ENCODE assay signal across 11 cellular contexts in the genomic region with DNA sequence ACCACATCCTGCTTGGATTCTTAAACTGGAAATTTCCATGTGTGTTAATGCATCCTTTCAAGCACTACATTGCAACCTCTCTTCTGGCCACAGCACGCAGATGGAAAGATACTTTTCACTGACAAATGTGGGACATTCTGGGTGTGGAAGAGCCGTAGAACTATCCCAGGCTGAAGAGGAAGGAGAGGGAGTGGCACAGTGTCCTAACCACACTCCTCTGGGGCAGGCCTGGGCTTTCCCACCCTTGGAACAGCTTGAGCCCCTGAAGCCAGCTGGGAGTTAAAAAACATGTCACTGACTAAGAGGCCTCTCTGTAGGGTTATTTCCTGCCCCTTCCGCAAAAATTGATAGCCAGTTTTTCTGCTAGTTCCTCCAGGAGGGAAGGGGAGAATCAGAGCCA. TPM values are rescaled to one million over a fixed set of nuclear protein-coding genes. Genes with fewer than 3 reads are reported as not detected.
DNase-seq lines count a peak whose midpoint lies in the region; ATAC-seq, FAIRE-seq and TF ChIP-seq lines count a peak whose summit lies in the region.
"Had no signal": no experiment of that assay in that cellular context is flagged by ENCODE, and none has a peak within 500 bp of the region (broad histone marks: within the 10 kb centered on the region; RNA-seq: fewer than 3 reads in every experiment).

No MANE protein-coding gene starts in this region.

- WGBS in mesendoderm (ENCODE audit: extremely low coverage, insufficient coverage, low lambda C conversion rate) = no CpG with 5 or more reads among the region's 3 CpGs
- 28% methylated on average over 3 of the region's 3 CpGs for WGBS in urinary bladder

- H3K9ac ChIP-seq in endothelial cell of umbilical vein (replicated peaks; ENCODE audit: extremely low read depth, insufficient read depth, low read length) (no peak overlapping the region), mesendoderm (ENCODE audit: low read length) (no peak overlapping the region)

- peak overlapping the region; percentile 10 for H2BK15ac ChIP-seq in mesendoderm (replicated peaks; ENCODE audit: low read depth)

- H3K9me1 ChIP-seq in endothelial cell of umbilical vein (replicated peaks; ENCODE audit: control insufficient read depth, extremely low read depth, insufficient read depth, low read length) = no peaks in the 10 kb centered on the region

- H3K27me3 ChIP-seq in endothelial cell of umbilical vein (ENCODE audit: control insufficient read depth in 2 of 2, insufficient read depth in 2 of 2, low read length in 2 of 2) = no peaks in the 10 kb centered on the region
- H3K27me3 ChIP-seq in mesendoderm (ENCODE audit: insufficient read depth, low read length, poor library complexity) = no peaks in the 10 kb centered on the region

- peak overlapping the region; percentile 62 for H3K56ac ChIP-seq in mesendoderm (ENCODE audit: low read length)

- no peak overlapping the region for H3K4me3 ChIP-seq in endothelial cell of umbilical vein (replicated peaks in 1 of 3; ENCODE audit: insufficient read depth in 1 of 3, low read depth in 1 of 3, low read length in 3 of 3)
- no peak overlapping the region for H3K4me3 ChIP-seq in mesendoderm (ENCODE audit: low read length)
- no peak overlapping the region for H3K4me3 ChIP-seq in urinary bladder (ENCODE audit: low read depth, low read length)

- FAIRE-seq in endothelial cell of umbilical vein (lab: Jason Lieb, UNC) = peak; percentile 85

- H3K4ac ChIP-seq in mesendoderm (ENCODE audit: low read depth, low read length) = no peak overlapping the region

- H3K4me1 ChIP-seq in endothelial cell of umbilical vein (ENCODE audit: control insufficient read depth, extremely low read depth, insufficient read depth, low read length) (peaks cover 19% of the 10 kb centered on the region), mesendoderm (ENCODE audit: control insufficient read depth, low read depth, low read length) (peaks cover 2% of the 10 kb centered on the region), urinary bladder (ENCODE audit: insufficient read depth) (peaks cover 2% of the 10 kb centered on the region)

- H4K20me1 ChIP-seq in endothelial cell of umbilical vein (replicated peaks; ENCODE audit: control insufficient read depth, extremely low read depth, insufficient read depth, low read length) = no peaks in the 10 kb centered on the region

- TF ChIP-seq CTCF in endothelial cell of umbilical vein (IDR thresholded peaks at IDR 0.05; ENCODE audit: extremely low read depth in 1 of 2, insufficient read depth in 1 of 2, low read depth in 1 of 2, low read length in 2 of 2) = no peak

- ATAC-seq in GM18873 (IDR thresholded peaks at IDR 0.05; ENCODE audit: low FRiP score, unreplicated experiment) = no peak
- ATAC-seq in GM19328 (IDR thresholded peaks at IDR 0.05; ENCODE audit: unreplicated experiment) = no peak
- ATAC-seq: naive thymus-derived CD8-positive, alpha-beta T cell had no signal

- H2BK120ac ChIP-seq in mesendoderm (ENCODE audit: low read depth, low read length) = no peak overlapping the region

- no peaks in the 10 kb centered on the region for H3K36me3 ChIP-seq in endothelial cell of umbilical vein (ENCODE audit: control insufficient read depth in 2 of 2, extremely low read depth in 1 of 2, insufficient read depth in 2 of 2, low read length in 2 of 2)
- no peaks in the 10 kb centered on the region for H3K36me3 ChIP-seq in mesendoderm (ENCODE audit: control insufficient read depth, insufficient read depth, low read length)
- H3K36me3 ChIP-seq in urinary bladder (ENCODE audit: insufficient read depth) = no peaks in the 10 kb centered on the region

- H3K79me1 ChIP-seq in mesendoderm (ENCODE audit: low read length) = no peaks in the 10 kb centered on the region

- H2AK5ac ChIP-seq in mesendoderm (ENCODE audit: low read length) = no peak overlapping the region

- CTCF ChIA-PET in endothelial cell of umbilical vein (lab: Charles Lee) = interaction anchor here (0.7 to 6.2 kb wide), 9 partner anchors 35 to 198 kb away, joined by 3 to 174 read pairs (median 24); partner anchors contain the start of gene DNMBP

- H3K4me2 ChIP-seq in endothelial cell of umbilical vein (ENCODE audit: insufficient read depth, low read length) (peak overlapping the region; percentile 24), mesendoderm (ENCODE audit: low read length) (no peak overlapping the region)

- POLR2A ChIA-PET in endothelial cell of umbilical vein (lab: Charles Lee) = interaction anchor here (0.6 kb wide), 1 partner anchor 200 kb away, joined by 7 read pairs; no protein-coding TSS in a partner anchor

- no peaks in the 10 kb centered on the region for H3K79me2 ChIP-seq in endothelial cell of umbilical vein (ENCODE audit: control insufficient read depth, insufficient read depth, low read length)
- no peaks in the 10 kb centered on the region for H3K79me2 ChIP-seq in mesendoderm (ENCODE audit: control insufficient read depth, insufficient read depth, low read length)

- peak overlapping the region; percentile 62 for H2BK5ac ChIP-seq in mesendoderm (ENCODE audit: low read length)

- H3K27ac ChIP-seq in endothelial cell of umbilical vein (ENCODE audit: insufficient read depth, low read depth, low read length) = peak overlapping the region; percentile 61
- H3K27ac ChIP-seq in mesendoderm (ENCODE audit: low read depth, low read length) = peak overlapping the region; percentile 60
- H3K27ac ChIP-seq in urinary bladder (ENCODE audit: low read depth) = peak overlapping the region; percentile 80

- intact Hi-C loops in endothelial cell of umbilical vein (cut with micrococcal nuclease) = loop anchor here (1.0 to 2.0 kb wide), 3 partner anchors 37 to 141 kb away; no protein-coding TSS in a partner anchor

- no peaks in the 10 kb centered on the region for H3K9me3 ChIP-seq in endothelial cell of umbilical vein (replicated peaks; ENCODE audit: control insufficient read depth, insufficient read depth, low read length)

- H4K8ac ChIP-seq in mesendoderm (ENCODE audit: low read depth, low read length) = peak overlapping the region; percentile 1

- peak overlapping the region; percentile 76 for H2AFZ ChIP-seq in endothelial cell of umbilical vein (ENCODE audit: low read depth, low read length)

- peak; percentile 18 for DNase-seq in NCI-H2171 treated with DMSO at 0.1 percent for 48 hours (lab: John Stamatoyannopoulos, UW)
- no peak for DNase-seq in NCI-H2171 (lab: John Stamatoyannopoulos, UW)
- peak; percentile 75 for DNase-seq in endothelial cell of umbilical vein (ENCODE audit: low read depth, low spot score)
- peak; percentile 31 for DNase-seq in mesendoderm
- no peak for DNase-seq in SIG-M5 treated with dmso at 0.1 percent for 504 hours (lab: John Stamatoyannopoulos, UW; ENCODE audit: unreplicated experiment)
- DNase-seq: 8988T; naive thymus-derived CD8-positive, alpha-beta T cell; NCI-H774 had no signal

- no TSS peak for BruUV-seq in endothelial cell of umbilical vein (replicated peaks; lab: Mats Ljungman, UMichigan)

- H3K23ac ChIP-seq in mesendoderm (ENCODE audit: low read length) = no peak overlapping the region

- H3K18ac ChIP-seq in mesendoderm (ENCODE audit: low read length) = peak overlapping the region; percentile 55

- no peak for TF ChIP-seq POLR2A in endothelial cell of umbilical vein (IDR thresholded peaks at IDR 0.05; ENCODE audit: low read depth, low read length)

- no peak overlapping the region for H4K5ac ChIP-seq in mesendoderm (ENCODE audit: low read length)

- dilution Hi-C loops in endothelial cell of umbilical vein (cut with MboI; ENCODE audit: extremely low pct_ligation_motif_present, low sequenced_read_pairs) = no loop called here

TF ChIP-seq in endothelial cell of umbilical vein, 7 proteins besides CTCF, POLR2A, EP300 and RAD21:
- TF ChIP-seq EZH2 (IDR thresholded peaks at IDR 0.05; ENCODE audit: borderline replicate concordance, low read depth, low read length, severe bottlenecking) = no peak
- TF ChIP-seq MYC (IDR thresholded peaks at IDR 0.05; ENCODE audit: low read depth, low read length) = no peak
- TF ChIP-seq MAX (IDR thresholded peaks at IDR 0.05; ENCODE audit: insufficient read depth, insufficient read length) = no peak
- TF ChIP-seq GATA2 (IDR thresholded peaks at IDR 0.05; ENCODE audit: insufficient read depth, insufficient read length, low read depth, low read length) = peak; percentile 7
- TF ChIP-seq POLR2AphosphoS5 (IDR thresholded peaks at IDR 0.05; ENCODE audit: insufficient read depth, low read depth, low read length) = no peak
- TF ChIP-seq JUN (IDR thresholded peaks at IDR 0.05; ENCODE audit: borderline replicate concordance, insufficient read depth, insufficient read length, low read depth) = no peak
- TF ChIP-seq FOS (IDR thresholded peaks at IDR 0.05; ENCODE audit: borderline replicate concordance, insufficient read depth, low read length) = peak; percentile 4

RNA-seq across cellular contexts. Expression of gene DNMBP, which starts 34.0 kb away (rescaled TPM):
- total RNA-seq in endothelial cell of umbilical vein (53.4 and 56.1 TPM in 2 replicates), urinary bladder (31.8 TPM)
- polyA plus RNA-seq in endothelial cell of umbilical vein (28.0 and 32.0 TPM in 2 replicates), urinary bladder (26.2 TPM)
- polyA plus RNA-seq in endothelial cell of umbilical vein (2011; cell fraction: cytosol; rRNA removed) = 38.1 and 46.2 TPM in 2 replicates
- 99.9 and 110 TPM in 2 replicates for polyA plus RNA-seq in endothelial cell of umbilical vein (2011; cell fraction: nucleus; rRNA removed)
- 32.2 and 38.9 TPM in 2 replicates for polyA plus RNA-seq in endothelial cell of umbilical vein (2012)
- 45.9 and 49.5 TPM in 2 replicates for polyA minus RNA-seq in endothelial cell of umbilical vein
- 5.4 TPM for polyA minus RNA-seq in endothelial cell of umbilical vein (2011; cell fraction: cytosol; rRNA and poly(A)+ RNA removed)
- polyA minus RNA-seq in endothelial cell of umbilical vein (2011; cell fraction: nucleus; rRNA and poly(A)+ RNA removed) = 72.5 and 97.0 TPM in 2 replicates
- polyA plus RNA-seq in mesendoderm (2013, experiment 1 of 2) = 9.3 TPM
- polyA plus RNA-seq in mesendoderm (2013, experiment 2 of 2) = 9.5 TPM

RNA-seq across cellular contexts. Expression of gene CPN1, which starts 37.9 kb away (rescaled TPM):
- total RNA-seq in endothelial cell of umbilical vein (not detected in 2 replicates), urinary bladder (0.16 TPM)
- polyA plus RNA-seq in endothelial cell of umbilical vein (not detected in 2 replicates), urinary bladder (0.05 TPM)
- polyA plus RNA-seq in endothelial cell of umbilical vein (2011; cell fraction: cytosol; rRNA removed) = not detected in 2 replicates
- polyA plus RNA-seq in endothelial cell of umbilical vein (2011; cell fraction: nucleus; rRNA removed) = not detected in 2 replicates
- polyA plus RNA-seq in endothelial cell of umbilical vein (2012) = not detected in 2 replicates
- polyA minus RNA-seq in endothelial cell of umbilical vein = 0.15 TPM in 1 of 2 replicates, not detected in the other
- polyA minus RNA-seq in endothelial cell of umbilical vein (2011; cell fraction: cytosol; rRNA and poly(A)+ RNA removed) = not detected
- not detected in 2 replicates for polyA minus RNA-seq in endothelial cell of umbilical vein (2011; cell fraction: nucleus; rRNA and poly(A)+ RNA removed)
- polyA plus RNA-seq in mesendoderm (2013, experiment 1 of 2) = 0.24 TPM
- 0.21 TPM for polyA plus RNA-seq in mesendoderm (2013, experiment 2 of 2)
- total RNA-seq: naive thymus-derived CD8-positive, alpha-beta T cell had no signal
- polyA plus RNA-seq: naive thymus-derived CD8-positive, alpha-beta T cell had no signal

Comparison
In these comparisons a context has a peak if more than half of its experiments do, and no peak if none do; other contexts are left out.
1. DNase-seq: peak in NCI-H2171 treated with DMSO at 0.1 percent for 48 hours (single experiment), endothelial cell of umbilical vein (single experiment) and mesendoderm (single experiment); none in NCI-H2171 (single experiment) and SIG-M5 treated with dmso at 0.1 percent for 504 hours (single experiment).
2. Peak in every context shown above with its lines, with median percentiles within 50 percentile points of each other: H3K27ac ChIP-seq.